In genomic region chr11:67545280-67545679, GRCh38 we compare ENCODE assay signal across 11 cellular contexts. TPM values are rescaled to one million over a fixed set of nuclear protein-coding genes. Genes with fewer than 3 reads are reported as not detected.
DNase-seq lines count a peak whose midpoint lies in the region; ATAC-seq and TF ChIP-seq lines count a peak whose summit lies in the region.
"Had no signal": no experiment of that assay in that cellular context is flagged by ENCODE, and none has a peak within 500 bp of the region (broad histone marks: within the 10 kb centered on the region; RNA-seq: fewer than 3 reads in every experiment).

No MANE protein-coding gene starts in this region.

- no peak for ATAC-seq in GM18870 (IDR thresholded peaks at IDR 0.05; ENCODE audit: unreplicated experiment)
- ATAC-seq: natural killer cell treated with Interleukin-12 subunit alpha and Interleukin-12 subunit beta and Interleukin-15 and Interleukin-18, amount 100 ng/mL, for 72 hours; stimulated activated memory B cell treated with anti-CD40 and anti-IgM and Interleukin-4, amounts not matched to agents 10 μg/mL and 1 μg/mL and 100 μg/mL, for 72 hours had no signal

- H3K36me3 ChIP-seq in skeletal muscle tissue (ENCODE audit: control insufficient read depth in 3 of 3, insufficient read depth in 3 of 3, low read length in 3 of 3) (no peaks in the 10 kb centered on the region), tibial nerve (no peaks in the 10 kb centered on the region)
- H3K36me3 ChIP-seq: MG63 had no signal

- no peak for TF ChIP-seq POLR2A in tibial nerve (IDR thresholded peaks at IDR 0.05)

- DNase-seq in NCI-H2196 (lab: John Stamatoyannopoulos, UW; ENCODE audit: unreplicated experiment) (peak; percentile 23), NCI-H2196 treated with DMSO at 0.1 percent for 48 hours (lab: John Stamatoyannopoulos, UW; ENCODE audit: unreplicated experiment) (no peak), OCI-M1 (lab: John Stamatoyannopoulos, UW) (peak; percentile 71), iPS-NIHi11 (ENCODE audit: low spot score) (peak; percentile 77), tibial nerve (ENCODE audit: low spot score in 2 of 2) (no peak), NCI-H187 treated with DMSO at 0.1 percent for 48 hours (lab: John Stamatoyannopoulos, UW) (no peak)
- DNase-seq: MG63 had no signal

- H3K27ac ChIP-seq in skeletal muscle tissue (ENCODE audit: low read depth, low read length) (peak overlapping the region; percentile 47), tibial nerve (peak overlapping the region in 2 of 4 donors; percentile 25 to 70)

- H3K4me3 ChIP-seq in skeletal muscle tissue (ENCODE audit: low read length in 3 of 3), result no peak overlapping the region
- H3K4me3 ChIP-seq in tibial nerve, result no peak overlapping the region
- H3K4me3 ChIP-seq: MG63 had no signal

- H3K9me3 ChIP-seq in skeletal muscle tissue (ENCODE audit: control insufficient read depth in 3 of 3, low read length in 3 of 3) (no peaks in the 10 kb centered on the region), tibial nerve (no peaks in the 10 kb centered on the region)
- H3K9me3 ChIP-seq: MG63 had no signal

- H3K9ac ChIP-seq in skeletal muscle tissue (ENCODE audit: low read depth in 1 of 3, low read length in 3 of 3), result no peak overlapping the region

- WGBS in tibial nerve, 2 donors, result 18 to 51% methylated on average over 8 of the region's 8 CpGs

- H3K4me1 ChIP-seq in skeletal muscle tissue (ENCODE audit: control insufficient read depth in 3 of 3, insufficient read depth in 3 of 3, low read length in 3 of 3) (peaks cover 8 to 9% (median 8%) of the 10 kb centered on the region in 3 donors), tibial nerve (peaks cover 0 to 10% (median 3%) of the 10 kb centered on the region in 4 donors)

- TF ChIP-seq EP300 in tibial nerve (IDR thresholded peaks at IDR 0.05), result no peak

- no peak for TF ChIP-seq CTCF in tibial nerve (IDR thresholded peaks at IDR 0.05)

- H3K27me3 ChIP-seq in skeletal muscle tissue (ENCODE audit: control insufficient read depth in 3 of 3, insufficient read depth in 3 of 3, low read length in 3 of 3) (no peaks in the 10 kb centered on the region), tibial nerve (no peaks in the 10 kb centered on the region)
- H3K27me3 ChIP-seq: MG63 had no signal

RNA-seq across cellular contexts. Expression of gene CABP2, which starts 22.0 kb away (rescaled TPM):
- total RNA-seq in skeletal muscle tissue (not detected), tibial nerve (not detected)
- total RNA-seq: natural killer cell treated with Interleukin-12 subunit alpha and Interleukin-12 subunit beta and Interleukin-15 and Interleukin-18, amount 100 ng/mL, for 72 hours had no signal

RNA-seq across cellular contexts. Expression of gene CDK2AP2, which starts 37.3 kb away (rescaled TPM):
- total RNA-seq in skeletal muscle tissue (2.6 TPM), tibial nerve (10 to 100 TPM; 75.4 to 90.8 (median 80.6) TPM)

RNA-seq across cellular contexts. Expression of gene GSTP1, which starts 38.3 kb away (rescaled TPM):
- total RNA-seq in skeletal muscle tissue (293 TPM), tibial nerve (1,000 to 10,000 TPM in 1 of 4 donors, 100 to 1,000 TPM in 3; 631 to 1,055 (median 774) TPM)

RNA-seq across cellular contexts. Expression of gene PITPNM1, which starts 40.1 kb away (rescaled TPM):
- total RNA-seq in skeletal muscle tissue, result 5.7 TPM
- total RNA-seq in tibial nerve, result 10 to 100 TPM; 22.8 to 69.6 (median 38.6) TPM

Comparison
In these comparisons a context has a peak if more than half of its experiments do, and no peak if none do; other contexts are left out.
1. DNase-seq: peak in NCI-H2196 (single experiment), OCI-M1 (single experiment) and iPS-NIHi11 (single experiment); none in NCI-H2196 treated with DMSO at 0.1 percent for 48 hours (single experiment), tibial nerve (0 of 2) and NCI-H187 treated with DMSO at 0.1 percent for 48 hours (single experiment).
2. RNA of gene CDK2AP2, which starts 37.3 kb away (total RNA-seq): 75.4 to 90.8 TPM in tibial nerve; 2.6 TPM in skeletal muscle tissue (single experiment); every median in the first group is over 10 times any median in the second.